In genomic region chr1:114558548-114558947, GRCh38 we compare ENCODE assay signal across 8 cellular contexts. TPM values are rescaled to one million over a fixed set of nuclear protein-coding genes. Genes with fewer than 3 reads are reported as not detected.
DNase-seq lines count a peak whose midpoint lies in the region; ATAC-seq and TF ChIP-seq lines count a peak whose summit lies in the region.

No MANE protein-coding gene starts in this region.

- no peaks in the 10 kb centered on the region for H3K4me1 Mint-ChIP-seq in activated T-cell treated with anti-CD3 and anti-CD28 coated beads, Interleukin-2, amount 50 U/mL, for 24 hours (ENCODE audit: low read depth)

- H3K9me2 ChIP-seq in SK-N-SH = no peaks in the 10 kb centered on the region

- no peak overlapping the region for H3K4me3 ChIP-seq in SK-N-SH (ENCODE audit: low read depth in 2 of 2, low read length in 1 of 2)
- H3K4me3 ChIP-seq in lower lobe of right lung = no peak overlapping the region

- no peak overlapping the region for H2AFZ ChIP-seq in SK-N-SH (ENCODE audit: low read depth)

- ATAC-seq in HG02973 (IDR thresholded peaks at IDR 0.05; ENCODE audit: unreplicated experiment) (peak; percentile 61), lower lobe of right lung (no peak), sciatic nerve (no peak)

- peaks cover 6% of the 10 kb centered on the region for H3K36me3 Mint-ChIP-seq in activated T-cell treated with anti-CD3 and anti-CD28 coated beads, Interleukin-2, amount 50 U/mL, for 24 hours (ENCODE audit: low read depth)

- no peak overlapping the region for H3K4me2 ChIP-seq in SK-N-SH

- H3K36me3 ChIP-seq in SK-N-SH (replicated peaks in 1 of 2; ENCODE audit: control insufficient read depth in 1 of 2, insufficient read depth in 2 of 2, low read length in 1 of 2) (no peaks in the 10 kb centered on the region), lower lobe of right lung (no peaks in the 10 kb centered on the region)

- 97% methylated on average over 1 of the region's 1 CpG for WGBS in SK-N-SH (ENCODE audit: low lambda C conversion rate)

- H3K27ac Mint-ChIP-seq in activated T-cell treated with anti-CD3 and anti-CD28 coated beads, Interleukin-2, amount 50 U/mL, for 24 hours = no peak overlapping the region

- TF ChIP-seq CTCF in SK-N-SH (IDR thresholded peaks at IDR 0.05) = peak; percentile 62
- peak; percentile 38 for TF ChIP-seq CTCF in lower lobe of right lung (IDR thresholded peaks at IDR 0.05)

- POLR2A ChIA-PET in SK-N-SH (lab: Yijun Ruan, JAX) = no interaction called here

- H3K9ac ChIP-seq in SK-N-SH = no peak overlapping the region

- H3K27me3 ChIP-seq in SK-N-SH (ENCODE audit: insufficient read depth) = no peaks in the 10 kb centered on the region
- no peaks in the 10 kb centered on the region for H3K27me3 ChIP-seq in lower lobe of right lung (ENCODE audit: low read depth)

- H3K79me2 ChIP-seq in SK-N-SH (ENCODE audit: insufficient read depth) = no peaks in the 10 kb centered on the region

- intact Hi-C loops in lower lobe of right lung (cut with DNase I) (no loop called here), sciatic nerve (cut with DNase I) (no loop called here)

- H3K9me3 ChIP-seq in SK-N-SH (no peaks in the 10 kb centered on the region), lower lobe of right lung (no peaks in the 10 kb centered on the region)

- H3K9me3 Mint-ChIP-seq in activated T-cell treated with anti-CD3 and anti-CD28 coated beads, Interleukin-2, amount 50 U/mL, for 24 hours = no peaks in the 10 kb centered on the region

- no peak for TF ChIP-seq EP300 in SK-N-SH (IDR thresholded peaks at IDR 0.05; ENCODE audit: borderline replicate concordance in 1 of 2, low read depth in 1 of 2, low read length in 1 of 2)

- H3K27me3 Mint-ChIP-seq in activated T-cell treated with anti-CD3 and anti-CD28 coated beads, Interleukin-2, amount 50 U/mL, for 24 hours = no peaks in the 10 kb centered on the region

- TF ChIP-seq RAD21 in SK-N-SH (IDR thresholded peaks at IDR 0.05; ENCODE audit: low read length) = peak; percentile 63

- H3K27ac ChIP-seq in SK-N-SH (ENCODE audit: low read depth in 2 of 2, low read length in 1 of 2) (no peak overlapping the region), lower lobe of right lung (no peak overlapping the region)

- H3K4me1 ChIP-seq in SK-N-SH (ENCODE audit: control insufficient read depth in 1 of 2, insufficient read depth in 2 of 2, low read depth in 1 of 2, low read length in 1 of 2) (no peaks in the 10 kb centered on the region), lower lobe of right lung (no peaks in the 10 kb centered on the region)

- H4K20me1 ChIP-seq in SK-N-SH (ENCODE audit: insufficient read depth) = no peaks in the 10 kb centered on the region

- DNase-seq in EH (ENCODE audit: low read depth) (peak; percentile 7), SK-N-SH (peak; percentile 29), lower lobe of right lung (no peak), sciatic nerve (ENCODE audit: low spot score) (no peak), NCI-H524 treated with DMSO at 0.1 percent for 48 hours (lab: John Stamatoyannopoulos, UW) (no peak)
- DNase-seq in activated T-cell treated with anti-CD3 and anti-CD28 coated beads, Interleukin-2, amount 50 U/mL, for 24 hours = no peak
- DNase-seq in stimulated activated CD4-positive, alpha-beta T cell treated with anti-CD3 and anti-CD28 coated beads, Interleukin-12 subunit alpha, Interleukin-12 subunit beta, amount 100 ng/mL, for 4 hours = no peak

- H3F3A ChIP-seq in SK-N-SH (replicated peaks; ENCODE audit: insufficient read depth) = peaks cover 4% of the 10 kb centered on the region

- no peak overlapping the region for H3K4me3 Mint-ChIP-seq in activated T-cell treated with anti-CD3 and anti-CD28 coated beads, Interleukin-2, amount 50 U/mL, for 24 hours

- CTCF ChIA-PET in SK-N-SH (lab: Yijun Ruan, JAX) = interaction anchor here (0.7 to 3.9 kb wide), 2 partner anchors 144 to 212 kb away, joined by 3 to 29 read pairs; no protein-coding TSS in a partner anchor

TF ChIP-seq in SK-N-SH, 30 proteins besides CTCF, POLR2A, EP300 and RAD21:
- TF ChIP-seq TAF1 (IDR thresholded peaks at IDR 0.05; ENCODE audit: borderline replicate concordance, low read depth, low read length) = no peak
- TF ChIP-seq SMC3 (IDR thresholded peaks at IDR 0.05; ENCODE audit: low read depth, low read length) = 0 out of 2 replicates have a peak, but pooled peaks have one; percentile 25
- TF ChIP-seq ZBTB33 (IDR thresholded peaks at IDR 0.05; ENCODE audit: borderline replicate concordance, low read depth) = no peak

RNA-seq across cellular contexts. Expression of gene BCAS2, which starts 22.9 kb away (rescaled TPM):
- polyA plus RNA-seq in SK-N-SH (2012; rRNA removed) = 16.1 and 19.6 TPM in 2 replicates
- polyA plus RNA-seq in SK-N-SH (2012; cell fraction: cytosol; rRNA removed) = 23.3 and 34.4 TPM in 2 replicates
- 3.3 and 6.0 TPM in 2 replicates for polyA plus RNA-seq in SK-N-SH (2012; cell fraction: nucleus; rRNA removed)
- 24.1 TPM for total RNA-seq in lower lobe of right lung
- 25.2 TPM for total RNA-seq in sciatic nerve

RNA-seq across cellular contexts. Expression of gene TRIM33, which starts 47.5 kb away (rescaled TPM):
- 6.3 and 9.1 TPM in 2 replicates for polyA plus RNA-seq in SK-N-SH (2012; rRNA removed)
- polyA plus RNA-seq in SK-N-SH (2012; cell fraction: cytosol; rRNA removed) = 6.5 and 6.9 TPM in 2 replicates
- 13.8 and 24.4 TPM in 2 replicates for polyA plus RNA-seq in SK-N-SH (2012; cell fraction: nucleus; rRNA removed)
- 36.4 TPM for total RNA-seq in lower lobe of right lung
- 41.4 TPM for total RNA-seq in sciatic nerve

Comparison
In these comparisons a context has a peak if more than half of its experiments do, and no peak if none do; other contexts are left out.
1. DNase-seq: peak in EH (single experiment) and SK-N-SH (single experiment); none in lower lobe of right lung (single experiment), activated T-cell treated with anti-CD3 and anti-CD28 coated beads, Interleukin-2, amount 50 U/mL, for 24 hours (single experiment), sciatic nerve (single experiment), NCI-H524 treated with DMSO at 0.1 percent for 48 hours (single experiment) and stimulated activated CD4-positive, alpha-beta T cell treated with anti-CD3 and anti-CD28 coated beads, Interleukin-12 subunit alpha, Interleukin-12 subunit beta, amount 100 ng/mL, for 4 hours (single experiment).